Comparison of ENCODE assay signal across 9 cellular contexts in genomic region chr11:32297629-32298028, GRCh38.
A peak's percentile ranks its signal among the peaks of the same experiment; 100 is the strongest.
DNase-seq lines count a peak whose midpoint lies in the region; ATAC-seq, FAIRE-seq and TF ChIP-seq lines count a peak whose summit lies in the region.
"Had no signal": no experiment of that assay in that cellular context is flagged by ENCODE, and none has a peak within 500 bp of the region (broad histone marks: within the 10 kb centered on the region; RNA-seq: fewer than 3 reads in every experiment).

No MANE protein-coding gene starts in this region.

- peak; percentile 46 for TF ChIP-seq CTCF in AG10803 (conservative IDR thresholded peaks at IDR 0.05; ENCODE audit: low read length)

- DNase-seq in AG10803 (ENCODE audit: low read depth) (peak; percentile 61), GM19239 (ENCODE audit: insufficient read length, low spot score) (no peak), NCI-H446 treated with DMSO at 0.1 percent for 48 hours (lab: John Stamatoyannopoulos, UW) (peak; percentile 90), dermis blood vessel endothelial cell (peak; percentile 46), retina (peak; percentile 58), NCI-H510A (lab: John Stamatoyannopoulos, UW) (no peak), GOT3 (lab: John Stamatoyannopoulos, UW) (no peak)

- ATAC-seq in HG03045 (IDR thresholded peaks at IDR 0.05; ENCODE audit: unreplicated experiment) = no peak

- no peak overlapping the region for H3K4me3 ChIP-seq in AG10803 (ENCODE audit: low read length)

- FAIRE-seq in GM19239 (lab: Jason Lieb, UNC) = peak; percentile 63
- FAIRE-seq: colon had no signal

Comparison
In these comparisons a context has a peak if more than half of its experiments do, and no peak if none do; other contexts are left out.
1. DNase-seq: peak in AG10803 (single experiment), NCI-H446 treated with DMSO at 0.1 percent for 48 hours (single experiment), dermis blood vessel endothelial cell (single experiment) and retina (single experiment); none in GM19239 (single experiment), NCI-H510A (single experiment) and GOT3 (single experiment).